8 cellular contexts compared by ENCODE assay signal in the genomic region with DNA sequence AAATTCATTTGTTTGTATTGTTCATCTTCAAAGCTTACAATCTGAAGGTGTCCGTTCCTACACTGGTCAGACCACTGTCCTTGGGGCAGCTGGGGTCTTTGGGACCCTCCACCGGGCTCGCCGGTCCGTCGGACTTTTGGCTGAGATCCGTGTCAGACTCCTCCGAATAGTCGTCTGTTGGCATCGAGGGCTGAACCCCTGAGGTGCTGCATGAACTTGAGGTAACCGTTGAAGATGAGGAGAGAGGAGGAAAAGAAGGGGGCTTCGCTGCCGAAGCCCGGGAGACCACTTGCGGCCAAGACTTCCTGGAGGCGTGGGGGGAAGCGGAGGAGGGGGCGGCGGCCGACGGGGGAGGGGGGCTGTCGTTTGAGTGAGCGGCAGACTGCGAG.
A peak's percentile ranks its signal among the peaks of the same experiment; 100 is the strongest.
DNase-seq lines count a peak whose midpoint lies in the region; ATAC-seq, FAIRE-seq and TF ChIP-seq lines count a peak whose summit lies in the region.

No MANE protein-coding gene starts in this region.

- no peak for DNase-seq in activated naive CD4-positive, alpha-beta T cell treated with Interleukin-2 at 50 U/mL for 16 hours
- no peak for DNase-seq in astrocyte (ENCODE audit: low read depth)
- DNase-seq in lower lobe of right lung: no peak
- no peak for DNase-seq in upper lobe of right lung
- DNase-seq in AML-193 (lab: John Stamatoyannopoulos, UW): no peak
- DNase-seq in SHP77 treated with DMSO at 0.1 percent for 48 hours (lab: John Stamatoyannopoulos, UW): no peak

- no peaks in the 10 kb centered on the region for H3K9me3 Mint-ChIP-seq in activated naive CD4-positive, alpha-beta T cell treated with anti-CD3 and anti-CD28 coated beads, Interleukin-2, amount 50 U/mL, for 24 hours
- H3K9me3 Mint-ChIP-seq in astrocyte (ENCODE audit: unreplicated experiment): no peaks in the 10 kb centered on the region

- no peaks in the 10 kb centered on the region for H3K36me3 Mint-ChIP-seq in activated naive CD4-positive, alpha-beta T cell treated with anti-CD3 and anti-CD28 coated beads, Interleukin-2, amount 50 U/mL, for 24 hours
- H3K36me3 Mint-ChIP-seq in astrocyte (ENCODE audit: low read depth, unreplicated experiment): peaks cover 18% of the 10 kb centered on the region

- H3K27me3 Mint-ChIP-seq in activated naive CD4-positive, alpha-beta T cell treated with anti-CD3 and anti-CD28 coated beads, Interleukin-2, amount 50 U/mL, for 24 hours: peaks cover 7% of the 10 kb centered on the region
- H3K27me3 Mint-ChIP-seq in astrocyte (ENCODE audit: low read depth, unreplicated experiment): no peaks in the 10 kb centered on the region

- peaks cover 4% of the 10 kb centered on the region for H3K79me2 ChIP-seq in astrocyte (ENCODE audit: insufficient read depth, low read length)

- no peaks in the 10 kb centered on the region for H3K27me3 ChIP-seq in astrocyte (ENCODE audit: insufficient read depth, low read length)
- H3K27me3 ChIP-seq in lower lobe of right lung (ENCODE audit: low read depth): no peaks in the 10 kb centered on the region
- no peaks in the 10 kb centered on the region for H3K27me3 ChIP-seq in upper lobe of right lung

- H3K36me3 ChIP-seq in astrocyte (ENCODE audit: insufficient read depth, low read length) (no peaks in the 10 kb centered on the region), lower lobe of right lung (no peaks in the 10 kb centered on the region), upper lobe of right lung (no peaks in the 10 kb centered on the region)

- no peaks in the 10 kb centered on the region for H4K20me1 ChIP-seq in astrocyte (ENCODE audit: insufficient read depth, low read length)

- peak overlapping the region; percentile 98 for H3K4me2 ChIP-seq in astrocyte (ENCODE audit: low read length)

- peak in 1 of 2 donors; percentile 14 for ATAC-seq in lower lobe of right lung
- ATAC-seq in upper lobe of right lung: no peak
- ATAC-seq in HG03196 (IDR thresholded peaks at IDR 0.05; ENCODE audit: unreplicated experiment): no peak

- no peak for TF ChIP-seq CTCF in astrocyte (IDR thresholded peaks at IDR 0.05; ENCODE audit: insufficient read depth, low read depth, low read length)
- TF ChIP-seq CTCF in lower lobe of right lung (IDR thresholded peaks at IDR 0.05): no peak
- TF ChIP-seq CTCF in upper lobe of right lung (IDR thresholded peaks at IDR 0.05): no peak

- peak overlapping the region; percentile 88 for H3K4me3 Mint-ChIP-seq in activated naive CD4-positive, alpha-beta T cell treated with anti-CD3 and anti-CD28 coated beads, Interleukin-2, amount 50 U/mL, for 24 hours
- H3K4me3 Mint-ChIP-seq in astrocyte (ENCODE audit: unreplicated experiment): peak overlapping the region; percentile 85

- peak overlapping the region; percentile 53 for H3K4me3 ChIP-seq in astrocyte (ENCODE audit: insufficient read depth, low read depth, low read length)
- peak overlapping the region; percentile 47 for H3K4me3 ChIP-seq in lower lobe of right lung
- peak overlapping the region; percentile 45 for H3K4me3 ChIP-seq in upper lobe of right lung

- no peak for FAIRE-seq in astrocyte (lab: Jason Lieb, UNC)

- peak overlapping the region; percentile 55 for H3K27ac Mint-ChIP-seq in activated naive CD4-positive, alpha-beta T cell treated with anti-CD3 and anti-CD28 coated beads, Interleukin-2, amount 50 U/mL, for 24 hours
- H3K27ac Mint-ChIP-seq in astrocyte (ENCODE audit: unreplicated experiment): peak overlapping the region; percentile 97

- H3K9me3 ChIP-seq in astrocyte (ENCODE audit: insufficient read depth, low read depth, low read length) (no peaks in the 10 kb centered on the region), lower lobe of right lung (no peaks in the 10 kb centered on the region), upper lobe of right lung (no peaks in the 10 kb centered on the region)

- H3K27ac ChIP-seq in astrocyte (ENCODE audit: low read depth, low read length) (peak overlapping the region; percentile 97), lower lobe of right lung (peak overlapping the region; percentile 54), upper lobe of right lung (peak overlapping the region; percentile 69)

- peaks cover 10% of the 10 kb centered on the region for H3K4me1 Mint-ChIP-seq in activated naive CD4-positive, alpha-beta T cell treated with anti-CD3 and anti-CD28 coated beads, Interleukin-2, amount 50 U/mL, for 24 hours
- peaks cover 28% of the 10 kb centered on the region for H3K4me1 Mint-ChIP-seq in astrocyte (ENCODE audit: low read depth, unreplicated experiment)

- intact Hi-C loops in lower lobe of right lung (cut with DNase I) (no loop called here), upper lobe of right lung (cut with DNase I) (no loop called here)

- peak overlapping the region; percentile 53 for H2AFZ ChIP-seq in astrocyte (ENCODE audit: low read depth, low read length)

- H3K4me1 ChIP-seq in astrocyte (ENCODE audit: insufficient read depth, low read length): peaks cover 24% of the 10 kb centered on the region
- H3K4me1 ChIP-seq in lower lobe of right lung: peaks cover 5% of the 10 kb centered on the region
- H3K4me1 ChIP-seq in upper lobe of right lung: peaks cover 18% of the 10 kb centered on the region

- H3K9ac ChIP-seq in astrocyte (ENCODE audit: low read length): peak overlapping the region; percentile 91
